Comparison of ENCODE assay signal across 22 cellular contexts in genomic region chr7:99008181-99008631, GRCh38.
"Had no signal": no experiment of that assay in that cellular context is flagged by ENCODE, and none has a peak within 500 bp of the region (broad histone marks: within the 10 kb centered on the region; RNA-seq: fewer than 3 reads in every experiment).

No MANE protein-coding gene starts in this region.

- H3K27ac ChIP-seq: brain microvascular endothelial cell, left ventricle myocardium inferior, ovary, skin epidermis, thyroid gland, upper lobe of right lung had no signal

- H3K27me3 ChIP-seq: brain microvascular endothelial cell, ovary, thyroid gland, upper lobe of right lung had no signal

- H3K9me3 ChIP-seq: left ventricle myocardium inferior, mucosa of descending colon, ovary, thyroid gland, upper lobe of right lung had no signal

- H3K36me3 ChIP-seq: ovary had no signal

- H3K4me3 ChIP-seq: left ventricle myocardium inferior, lung, mucosa of descending colon, ovary, skin epidermis, thyroid gland, upper lobe of right lung had no signal

- ATAC-seq: mucosa of descending colon; sciatic nerve; stimulated activated effector memory CD8-positive, alpha-beta T cell treated with anti-CD3 and anti-CD28 coated beads, Interleukin-12 subunit alpha, Interleukin-12 subunit beta, amount 100 ng/mL, for 72 hours; stimulated activated naive CD8-positive, alpha-beta T cell treated with anti-CD3 and anti-CD28 coated beads, Interleukin-15, amount 100 ng/mL, for 72 hours; upper lobe of right lung had no signal

- DNase-seq: activated CD4-positive, alpha-beta T cell treated with anti-CD3 and anti-CD28 coated beads for 48 hours; activated CD4-positive, alpha-beta T cell treated with anti-CD3 and anti-CD28 coated beads, Interleukin-2, amount 50 U/mL, for 48 hours; activated CD4-positive, CD25-positive, alpha-beta regulatory T cell; activated effector memory CD4-positive, alpha-beta T cell treated with Interleukin-2 at 50 U/mL for 16 hours; activated naive CD4-positive, alpha-beta T cell treated with anti-CD3 and anti-CD28 coated beads, Interleukin-2, amount 10 ng/mL, durations not matched to agents 7 days and 5 days; amniotic stem cell; brain microvascular endothelial cell; effector CD4-positive, alpha-beta T cell; left ventricle myocardium inferior; mesendoderm; mucosa of descending colon; stimulated activated CD4-positive, alpha-beta T cell treated with anti-CD3 and anti-CD28 coated beads, Interleukin-12 subunit alpha, Interleukin-12 subunit beta, amount 100 ng/mL, for 4 hours; stimulated activated CD4-positive, alpha-beta T cell treated with anti-CD3 and anti-CD28 coated beads, Interleukin-4, amount 100 ng/mL, for 1 hour; stimulated activated naive CD8-positive, alpha-beta T cell treated with anti-CD3 and anti-CD28 coated beads, Interleukin-15, amount 100 ng/mL, for 72 hours; substantia nigra; upper lobe of right lung had no signal

- H3K4me1 ChIP-seq: left ventricle myocardium inferior had no signal
